Comparison of ENCODE assay signal across 8 cellular contexts in genomic region chr5:110738503-110738811, GRCh38. TPM values are rescaled to one million over a fixed set of nuclear protein-coding genes. Genes with fewer than 3 reads are reported as not detected.
A peak's percentile ranks its signal among the peaks of the same experiment; 100 is the strongest.
DNase-seq lines count a peak whose midpoint lies in the region; ATAC-seq lines count a peak whose summit lies in the region.

No MANE protein-coding gene starts in this region.

- peak; percentile 56 for ATAC-seq in GM19397 (IDR thresholded peaks at IDR 0.05; ENCODE audit: unreplicated experiment)
- ATAC-seq in HG03354 (IDR thresholded peaks at IDR 0.05; ENCODE audit: poor library complexity, severe bottlenecking, unreplicated experiment): peak; percentile 76
- ATAC-seq in activated naive CD8-positive, alpha-beta T cell treated with anti-CD3 and anti-CD28 coated beads, Interleukin-2, amount 50 U/mL, for 24 hours: peak; percentile 66

- peaks cover 0 to 2% (median 0%) of the 10 kb centered on the region in 5 donors for H3K9me3 Mint-ChIP-seq in CD8-positive, alpha-beta memory T cell
- H3K9me3 Mint-ChIP-seq in activated naive CD8-positive, alpha-beta T cell treated with anti-CD3 and anti-CD28 coated beads, Interleukin-2, amount 50 U/mL, for 24 hours: no peaks in the 10 kb centered on the region
- no peaks in the 10 kb centered on the region for H3K9me3 Mint-ChIP-seq in stimulated activated naive CD8-positive, alpha-beta T cell treated with anti-CD3 and anti-CD28 coated beads, Interleukin-15, Interleukin-2, amounts not matched to agents 100 ng/mL and 50 ng/mL, for 24 hours

- H3K27ac Mint-ChIP-seq in CD8-positive, alpha-beta memory T cell: peak overlapping the region; percentile 96 to 100 (median 99)
- peak overlapping the region; percentile 93 for H3K27ac Mint-ChIP-seq in activated naive CD8-positive, alpha-beta T cell treated with anti-CD3 and anti-CD28 coated beads, Interleukin-2, amount 50 U/mL, for 24 hours
- H3K27ac Mint-ChIP-seq in stimulated activated naive CD8-positive, alpha-beta T cell treated with anti-CD3 and anti-CD28 coated beads, Interleukin-15, Interleukin-2, amounts not matched to agents 100 ng/mL and 50 ng/mL, for 24 hours: peak overlapping the region; percentile 96

- H3K36me3 Mint-ChIP-seq in CD8-positive, alpha-beta memory T cell: peaks cover 0 to 15% (median under 1%) of the 10 kb centered on the region in 3 donors
- peaks cover 6% of the 10 kb centered on the region for H3K36me3 Mint-ChIP-seq in activated naive CD8-positive, alpha-beta T cell treated with anti-CD3 and anti-CD28 coated beads, Interleukin-2, amount 50 U/mL, for 24 hours (ENCODE audit: low read depth)
- H3K36me3 Mint-ChIP-seq in stimulated activated naive CD8-positive, alpha-beta T cell treated with anti-CD3 and anti-CD28 coated beads, Interleukin-15, Interleukin-2, amounts not matched to agents 100 ng/mL and 50 ng/mL, for 24 hours (ENCODE audit: low read depth): peaks cover 10% of the 10 kb centered on the region

- H3K4me1 Mint-ChIP-seq in CD8-positive, alpha-beta memory T cell: peaks cover 31 to 53% (median 44%) of the 10 kb centered on the region in 3 donors
- peaks cover 31% of the 10 kb centered on the region for H3K4me1 Mint-ChIP-seq in activated naive CD8-positive, alpha-beta T cell treated with anti-CD3 and anti-CD28 coated beads, Interleukin-2, amount 50 U/mL, for 24 hours
- peaks cover 35% of the 10 kb centered on the region for H3K4me1 Mint-ChIP-seq in stimulated activated naive CD8-positive, alpha-beta T cell treated with anti-CD3 and anti-CD28 coated beads, Interleukin-15, Interleukin-2, amounts not matched to agents 100 ng/mL and 50 ng/mL, for 24 hours (ENCODE audit: low read depth)

- peaks cover 3 to 17% of the 10 kb centered on the region in 2 donors for H3K27me3 Mint-ChIP-seq in CD8-positive, alpha-beta memory T cell
- H3K27me3 Mint-ChIP-seq in activated naive CD8-positive, alpha-beta T cell treated with anti-CD3 and anti-CD28 coated beads, Interleukin-2, amount 50 U/mL, for 24 hours: peaks cover 3% of the 10 kb centered on the region
- H3K27me3 Mint-ChIP-seq in stimulated activated naive CD8-positive, alpha-beta T cell treated with anti-CD3 and anti-CD28 coated beads, Interleukin-15, Interleukin-2, amounts not matched to agents 100 ng/mL and 50 ng/mL, for 24 hours: peaks cover 16% of the 10 kb centered on the region

- H3K36me3 ChIP-seq in CD8-positive, alpha-beta memory T cell (ENCODE audit: insufficient read depth, low read length): no peaks in the 10 kb centered on the region
- H3K36me3 ChIP-seq in iPS-18a (ENCODE audit: control insufficient read depth, low read depth, low read length): no peaks in the 10 kb centered on the region

- H3K4me3 ChIP-seq in CD8-positive, alpha-beta memory T cell (ENCODE audit: low read length): peak overlapping the region; percentile 75
- H3K4me3 ChIP-seq in iPS-18a (ENCODE audit: low read length): peak overlapping the region; percentile 90

- H3K4me1 ChIP-seq in CD8-positive, alpha-beta memory T cell (ENCODE audit: insufficient read depth, low read length): peaks cover 17% of the 10 kb centered on the region
- no peaks in the 10 kb centered on the region for H3K4me1 ChIP-seq in iPS-18a (ENCODE audit: control insufficient read depth, low read depth, low read length)

- POLR2A ChIA-PET in CD8-positive, alpha-beta memory T cell (lab: Charles Lee): interaction anchor here (1.0 to 1.6 kb wide), 3 partner anchors 12 to 1049 kb away, joined by 4 to 7 read pairs (median 6); partner anchors contain the start of genes MAN2A1 and TMEM232

- peak overlapping the region; percentile 46 for H3K9ac ChIP-seq in iPS-18a (ENCODE audit: low read length)

- H3K4me3 Mint-ChIP-seq in CD8-positive, alpha-beta memory T cell: peak overlapping the region; percentile 93 to 99 (median 97)
- peak overlapping the region; percentile 98 for H3K4me3 Mint-ChIP-seq in activated naive CD8-positive, alpha-beta T cell treated with anti-CD3 and anti-CD28 coated beads, Interleukin-2, amount 50 U/mL, for 24 hours
- H3K4me3 Mint-ChIP-seq in stimulated activated naive CD8-positive, alpha-beta T cell treated with anti-CD3 and anti-CD28 coated beads, Interleukin-15, Interleukin-2, amounts not matched to agents 100 ng/mL and 50 ng/mL, for 24 hours: peak overlapping the region; percentile 99

- CTCF ChIA-PET in CD8-positive, alpha-beta memory T cell (lab: Charles Lee): interaction anchor here (1.0 to 1.6 kb wide), 4 partner anchors 12 to 793 kb away, joined by 3 to 5 read pairs (median 3); partner anchors contain the start of genes TMEM232 and WDR36

- H3K27me3 ChIP-seq in CD8-positive, alpha-beta memory T cell (ENCODE audit: insufficient read depth, low read length, poor library complexity, severe bottlenecking): no peaks in the 10 kb centered on the region
- peaks cover 7% of the 10 kb centered on the region for H3K27me3 ChIP-seq in iPS-18a (ENCODE audit: control insufficient read depth, insufficient read depth, low read length)

- no peaks in the 10 kb centered on the region for H3K9me3 ChIP-seq in CD8-positive, alpha-beta memory T cell (ENCODE audit: low read length)
- no peaks in the 10 kb centered on the region for H3K9me3 ChIP-seq in iPS-18a (ENCODE audit: control insufficient read depth, low read depth, low read length)

- DNase-seq in CD8-positive, alpha-beta memory T cell: peak in 2 of 5 donors; percentile 60 to 83
- DNase-seq in activated naive CD8-positive, alpha-beta T cell treated with anti-CD3 and anti-CD28 coated beads, Interleukin-2, amount 50 U/mL, for 24 hours: no peak
- no peak for DNase-seq in GM03348 (ENCODE audit: low spot score)
- no peak for DNase-seq in foreskin melanocyte

- H3K27ac ChIP-seq in CD8-positive, alpha-beta memory T cell (ENCODE audit: low read depth, low read length): peak overlapping the region; percentile 85
- H3K27ac ChIP-seq in iPS-18a (ENCODE audit: low read length): no peak overlapping the region

RNA-seq across cellular contexts. Expression of gene SLC25A46, which starts 0.3 kb away (rescaled TPM):
- 10 to 100 TPM; 46.4 to 50.9 TPM for total RNA-seq in CD8-positive, alpha-beta memory T cell
- 23.8 TPM for polyA plus RNA-seq in CD8-positive, alpha-beta memory T cell

RNA-seq across cellular contexts. Expression of gene TMEM232, which starts 12.0 kb away (rescaled TPM):
- under 1 TPM; 0.38 to 0.92 TPM for total RNA-seq in CD8-positive, alpha-beta memory T cell
- polyA plus RNA-seq in CD8-positive, alpha-beta memory T cell: 0.25 TPM
